27 cellular contexts compared by ENCODE assay signal in genomic region chr21:43279578-43279894, GRCh38.
DNase-seq lines count a peak whose midpoint lies in the region; ATAC-seq and TF ChIP-seq lines count a peak whose summit lies in the region.
"Had no signal": no experiment of that assay in that cellular context is flagged by ENCODE, and none has a peak within 500 bp of the region (broad histone marks: within the 10 kb centered on the region; RNA-seq: fewer than 3 reads in every experiment).

No MANE protein-coding gene starts in this region.

- H3K9me3 ChIP-seq in BLaER1 (no peaks in the 10 kb centered on the region), HEK293 (ENCODE audit: control insufficient read depth, insufficient read depth, low read depth, low read length) (no peaks in the 10 kb centered on the region), left ventricle myocardium inferior (replicated peaks) (no peaks in the 10 kb centered on the region), osteoblast (ENCODE audit: low read depth, low read length) (no peaks in the 10 kb centered on the region)
- H3K9me3 ChIP-seq: A549, Peyer's patch had no signal

- POLR2A ChIA-PET in HEK293 (lab: Yijun Ruan, JAX) = no interaction called here
- POLR2A ChIA-PET in activated CD4-positive, alpha-beta T cell treated with anti-CD3 and anti-CD28 coated beads for 36 hours (lab: Charles Lee) = no interaction called here

- H3K4me2 ChIP-seq in BLaER1 (peak overlapping the region; percentile 67), osteoblast (ENCODE audit: insufficient read depth, low read length) (no peak overlapping the region)
- H3K4me2 ChIP-seq: A549 had no signal

- DNase-seq in left ventricle myocardium inferior (peak; percentile 2), osteoblast (ENCODE audit: insufficient read length, low spot score, missing footprints) (peak; percentile 13)
- no peak for DNase-seq in activated CD4-positive, alpha-beta T cell treated with anti-CD3 and anti-CD28 coated beads for 36 hours
- DNase-seq in activated CD8-positive, alpha-beta memory T cell treated with anti-CD3 and anti-CD28 coated beads for 24 hours = no peak
- DNase-seq in stimulated activated CD4-positive, alpha-beta T cell treated with anti-CD3 and anti-CD28 coated beads, Interleukin-12 subunit alpha, Interleukin-12 subunit beta, amount 100 ng/mL, for 4 hours = no peak
- DNase-seq: AML-193, DMS 273 treated with DMSO at 0.1 percent for 48 hours, DMS79 treated with DMSO at 0.1 percent for 48 hours, GF-D8, Karpas-422, NCI-H1092, NCI-H1417 treated with DMSO at 0.1 percent for 48 hours, NCI-H1694 treated with DMSO at 0.1 percent for 48 hours, NCI-H2081 treated with DMSO at 0.1 percent for 48 hours, NCI-H2171, NCI-H226, NCI-H510A, NCI-H69, Peyer's patch, SJCRH30 had no signal

- intact Hi-C loops in left ventricle myocardium inferior (cut with micrococcal nuclease) = no loop called here
- intact Hi-C loops in activated CD4-positive, alpha-beta T cell treated with anti-CD3 and anti-CD28 coated beads for 36 hours (cut with DNase I, micrococcal nuclease) = no loop called here

- no peak overlapping the region for H3K9ac ChIP-seq in BLaER1

- H3K9me3 Mint-ChIP-seq in activated CD4-positive, alpha-beta T cell treated with anti-CD3 and anti-CD28 coated beads for 36 hours (ENCODE audit: low read depth) = no peaks in the 10 kb centered on the region
- H3K9me3 Mint-ChIP-seq: CD14-positive monocyte; CD8-positive, alpha-beta memory T cell had no signal

- H3K4me1 ChIP-seq in BLaER1 = peaks cover 58% of the 10 kb centered on the region
- no peaks in the 10 kb centered on the region for H3K4me1 ChIP-seq in HEK293 (ENCODE audit: control insufficient read depth, insufficient read depth, low read length)
- H3K4me1 ChIP-seq in left ventricle myocardium inferior = peaks cover 16% of the 10 kb centered on the region
- H3K4me1 ChIP-seq in osteoblast (ENCODE audit: insufficient read depth, low read length) = no peaks in the 10 kb centered on the region
- H3K4me1 ChIP-seq: SJCRH30 had no signal

- no peak for TF ChIP-seq CTCF in HEK293 (tag by site-specific recombination; IDR thresholded peaks at IDR 0.05)
- TF ChIP-seq CTCF in left ventricle myocardium inferior (IDR thresholded peaks at IDR 0.05; ENCODE audit: borderline replicate concordance) = no peak
- TF ChIP-seq CTCF in osteoblast (IDR thresholded peaks at IDR 0.05; ENCODE audit: extremely low read depth, low read depth, low read length) = no peak

- H3K27ac ChIP-seq in BLaER1 = no peak overlapping the region
- H3K27ac ChIP-seq in HEK293 (ENCODE audit: extremely low read depth, low read depth, low read length) = no peak overlapping the region
- H3K27ac ChIP-seq in left ventricle myocardium inferior (replicated peaks) = no peak overlapping the region
- no peak overlapping the region for H3K27ac ChIP-seq in osteoblast (ENCODE audit: low read depth, low read length)
- H3K27ac ChIP-seq: Peyer's patch, SJCRH30 had no signal

- no peak overlapping the region for H2AFZ ChIP-seq in osteoblast (ENCODE audit: low read length)

- H3K27me3 ChIP-seq in BLaER1 (no peaks in the 10 kb centered on the region), left ventricle myocardium inferior (ENCODE audit: low read depth) (peaks cover 48% of the 10 kb centered on the region), osteoblast (ENCODE audit: insufficient read depth, low read length) (peaks cover 17% of the 10 kb centered on the region)
- H3K27me3 ChIP-seq: Peyer's patch, SJCRH30 had no signal

- H3K27ac Mint-ChIP-seq in activated CD4-positive, alpha-beta T cell treated with anti-CD3 and anti-CD28 coated beads for 36 hours = no peak overlapping the region
- H3K27ac Mint-ChIP-seq: CD14-positive monocyte; CD8-positive, alpha-beta memory T cell had no signal

- peaks cover 10% of the 10 kb centered on the region for H3K27me3 Mint-ChIP-seq in activated CD4-positive, alpha-beta T cell treated with anti-CD3 and anti-CD28 coated beads for 36 hours

- H3K4me3 Mint-ChIP-seq in activated CD4-positive, alpha-beta T cell treated with anti-CD3 and anti-CD28 coated beads for 36 hours = no peak overlapping the region
- H3K4me3 Mint-ChIP-seq: CD14-positive monocyte; CD8-positive, alpha-beta memory T cell had no signal

- H3K4me3 ChIP-seq in BLaER1 (no peak overlapping the region), HEK293 (ENCODE audit: low read depth, low read length) (no peak overlapping the region), left ventricle myocardium inferior (no peak overlapping the region), osteoblast (ENCODE audit: insufficient read depth, low read length) (no peak overlapping the region)
- H3K4me3 ChIP-seq: A549, Peyer's patch, SJCRH30 had no signal

- no peaks in the 10 kb centered on the region for H3K36me3 Mint-ChIP-seq in activated CD4-positive, alpha-beta T cell treated with anti-CD3 and anti-CD28 coated beads for 36 hours (ENCODE audit: low read depth)
- H3K36me3 Mint-ChIP-seq: CD14-positive monocyte; CD8-positive, alpha-beta memory T cell had no signal

- no peak for ATAC-seq in activated CD4-positive, alpha-beta T cell treated with anti-CD3 and anti-CD28 coated beads for 36 hours
- ATAC-seq: A549, HepG2, SK-N-SH treated with all-trans-retinoic acid at 6 μM for 48 hours had no signal

- no peaks in the 10 kb centered on the region for H4K20me1 ChIP-seq in BLaER1
- no peaks in the 10 kb centered on the region for H4K20me1 ChIP-seq in osteoblast (ENCODE audit: insufficient read depth, low read length)

- no peaks in the 10 kb centered on the region for H3K79me2 ChIP-seq in osteoblast (ENCODE audit: insufficient read depth, low read length)

- no peaks in the 10 kb centered on the region for H3K4me1 Mint-ChIP-seq in activated CD4-positive, alpha-beta T cell treated with anti-CD3 and anti-CD28 coated beads for 36 hours
- H3K4me1 Mint-ChIP-seq: CD14-positive monocyte had no signal

- H3K36me3 ChIP-seq in BLaER1 (no peaks in the 10 kb centered on the region), HEK293 (ENCODE audit: control insufficient read depth in 2 of 2, insufficient read depth in 1 of 2, low read length in 2 of 2) (no peaks in the 10 kb centered on the region), left ventricle myocardium inferior (no peaks in the 10 kb centered on the region), osteoblast (ENCODE audit: insufficient read depth, low read length) (no peaks in the 10 kb centered on the region)
- H3K36me3 ChIP-seq: Peyer's patch, SJCRH30 had no signal

- CTCF ChIA-PET in HEK293 (lab: Yijun Ruan, JAX) = no interaction called here
- CTCF ChIA-PET in activated CD4-positive, alpha-beta T cell treated with anti-CD3 and anti-CD28 coated beads for 36 hours (lab: Charles Lee) = no interaction called here

TF ChIP-seq in HEK293, 187 proteins besides CTCF, POLR2A, EP300 and RAD21:
- no peak for TF ChIP-seq ZNF544 (tag by site-specific recombination; IDR thresholded peaks at IDR 0.05)
- no peak for TF ChIP-seq ZNF112 (tag by site-specific recombination; IDR thresholded peaks at IDR 0.05)
- TF ChIP-seq ZNF776 (tag by site-specific recombination; IDR thresholded peaks at IDR 0.05; ENCODE audit: borderline replicate concordance) = no peak
- no peak for TF ChIP-seq ZEB2 (tag by site-specific recombination; IDR thresholded peaks at IDR 0.05)
- no peak for TF ChIP-seq ZSCAN23 (tag by site-specific recombination; IDR thresholded peaks at IDR 0.05)
- TF ChIP-seq ZNF623 (tag by site-specific recombination; IDR thresholded peaks at IDR 0.05) = peak; percentile 81

Comparison
In these comparisons a context has a peak if more than half of its experiments do, and no peak if none do; other contexts are left out.
1. DNase-seq: peak in left ventricle myocardium inferior (single experiment) and osteoblast (single experiment); none in activated CD4-positive, alpha-beta T cell treated with anti-CD3 and anti-CD28 coated beads for 36 hours (single experiment), activated CD8-positive, alpha-beta memory T cell treated with anti-CD3 and anti-CD28 coated beads for 24 hours (single experiment) and stimulated activated CD4-positive, alpha-beta T cell treated with anti-CD3 and anti-CD28 coated beads, Interleukin-12 subunit alpha, Interleukin-12 subunit beta, amount 100 ng/mL, for 4 hours (single experiment).